Comparison of ENCODE assay signal across 13 cellular contexts in the genomic region with DNA sequence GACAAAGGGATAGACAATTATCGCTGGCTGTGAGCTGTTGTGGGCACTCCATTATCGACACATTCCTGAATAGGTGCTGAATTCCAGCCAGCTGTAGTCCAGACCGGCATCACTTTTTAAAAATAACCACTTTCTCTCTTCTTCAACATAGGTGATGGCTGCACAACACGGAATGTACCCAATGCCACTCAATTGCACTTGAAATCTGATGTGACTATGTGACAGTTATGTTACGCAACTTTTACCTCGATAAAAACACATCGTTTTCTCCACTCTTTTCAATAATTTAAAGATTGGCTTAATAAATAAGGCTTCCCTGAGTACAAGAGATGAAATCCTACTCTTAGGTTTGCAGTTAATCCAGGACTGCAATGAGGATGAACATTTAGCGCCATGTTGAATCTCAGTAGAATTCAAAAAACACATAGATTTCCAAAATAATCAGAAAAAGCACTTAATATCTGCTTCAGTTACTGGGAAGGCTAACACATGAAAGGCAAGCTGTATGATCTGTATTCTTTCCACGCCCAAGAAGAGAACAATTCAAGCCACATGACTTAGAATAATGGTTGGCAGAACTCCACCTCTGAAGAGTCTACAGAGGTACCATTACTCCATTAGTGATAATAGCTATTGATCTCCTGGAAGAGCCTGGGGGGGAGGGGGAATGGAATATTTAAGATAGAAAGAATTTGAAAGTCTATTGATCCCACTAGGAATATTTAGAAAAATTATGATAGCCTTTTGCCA. TPM values are rescaled to one million over a fixed set of nuclear protein-coding genes. Genes with fewer than 3 reads are reported as not detected.
DNase-seq lines count a peak whose midpoint lies in the region; ATAC-seq and TF ChIP-seq lines count a peak whose summit lies in the region.
"Had no signal": no experiment of that assay in that cellular context is flagged by ENCODE, and none has a peak within 500 bp of the region (broad histone marks: within the 10 kb centered on the region; RNA-seq: fewer than 3 reads in every experiment).

No MANE protein-coding gene starts in this region.

- H3K27me3 ChIP-seq in GM23338 (ENCODE audit: insufficient read depth) (no peaks in the 10 kb centered on the region), mesendoderm (ENCODE audit: insufficient read depth, low read length, poor library complexity) (no peaks in the 10 kb centered on the region)
- H3K27me3 ChIP-seq: vagina had no signal

- ATAC-seq in GM23338 (no peak), HG03378 (IDR thresholded peaks at IDR 0.05; ENCODE audit: unreplicated experiment) (no peak), GM18868 (IDR thresholded peaks at IDR 0.05; ENCODE audit: unreplicated experiment) (no peak)

- no peak overlapping the region for H2AK5ac ChIP-seq in mesendoderm (ENCODE audit: low read length)

- H4K5ac ChIP-seq in mesendoderm (ENCODE audit: low read length): no peak overlapping the region

- H3K27ac ChIP-seq in GM23338 (ENCODE audit: low read depth) (no peak overlapping the region), mesendoderm (ENCODE audit: low read depth, low read length) (no peak overlapping the region)

- H3K23ac ChIP-seq in mesendoderm (ENCODE audit: low read length): peak overlapping the region; percentile 30

- in situ Hi-C loops in G401 (cut with HindIII; ENCODE audit: low sequenced_read_pairs): no loop called here

- H3K27ac Mint-ChIP-seq in GM23338: no peak overlapping the region; the same call in 1 of the 2 replicates
- H3K27ac Mint-ChIP-seq: memory B cell had no signal

- no peak overlapping the region for H3K4ac ChIP-seq in mesendoderm (ENCODE audit: low read depth, low read length)

- WGBS in mesendoderm (ENCODE audit: extremely low coverage, insufficient coverage, low lambda C conversion rate): 100% methylated on average over 3 of the region's 9 CpGs

- H3K18ac ChIP-seq in mesendoderm (ENCODE audit: low read length): no peak overlapping the region

- no peak overlapping the region for H2BK5ac ChIP-seq in mesendoderm (ENCODE audit: low read length)

- H2BK120ac ChIP-seq in mesendoderm (ENCODE audit: low read depth, low read length): no peak overlapping the region

- H3F3A ChIP-seq in GM23338 (replicated peaks; ENCODE audit: low read depth): peaks cover 13% of the 10 kb centered on the region

- H3K9me2 ChIP-seq in GM23338 (ENCODE audit: insufficient read depth): no peaks in the 10 kb centered on the region

- H3K4me1 Mint-ChIP-seq in GM23338: peaks cover 47% of the 10 kb centered on the region

- H3K4me3 ChIP-seq in GM23338: peak overlapping the region; percentile 99
- H3K4me3 ChIP-seq in mesendoderm (ENCODE audit: low read length): no peak overlapping the region
- H3K4me3 ChIP-seq: vagina had no signal

- no peak overlapping the region for H2BK15ac ChIP-seq in mesendoderm (replicated peaks; ENCODE audit: low read depth)

- H3K79me2 ChIP-seq in GM23338 (replicated peaks; ENCODE audit: insufficient read depth) (peaks cover 86% of the 10 kb centered on the region), mesendoderm (ENCODE audit: control insufficient read depth, insufficient read depth, low read length) (peaks cover 83% of the 10 kb centered on the region)

- no peak for TF ChIP-seq CTCF in GM23338 (conservative IDR thresholded peaks at IDR 0.05; ENCODE audit: low read depth in 2 of 2)

- peaks cover 6% of the 10 kb centered on the region; the same call in 2 of the 3 replicates for H3K9me3 Mint-ChIP-seq in GM23338
- H3K9me3 Mint-ChIP-seq: memory B cell had no signal

- H3K36me3 ChIP-seq in GM23338 (ENCODE audit: insufficient read depth) (peaks cover 27% of the 10 kb centered on the region), mesendoderm (ENCODE audit: control insufficient read depth, insufficient read depth, low read length) (peaks cover 4% of the 10 kb centered on the region)

- DNase-seq in Ammon's horn (ENCODE audit: low spot score) (peak; percentile 64), GM23338 (ENCODE audit: low spot score) (no peak), astrocyte of the hippocampus (ENCODE audit: low read depth, low spot score) (peak; percentile 38), mesendoderm (peak; percentile 65), G401 (ENCODE audit: low spot score) (no peak), HuH-7 (ENCODE audit: low spot score) (no peak)
- DNase-seq: activated effector memory CD4-positive, alpha-beta T cell treated with Interleukin-2 at 50 U/mL for 16 hours; GOT3; NCI-H446 treated with DMSO at 0.1 percent for 48 hours had no signal

- peaks cover 4% of the 10 kb centered on the region for H3K79me1 ChIP-seq in mesendoderm (ENCODE audit: low read length)

- peaks cover 79% of the 10 kb centered on the region for H3K36me3 Mint-ChIP-seq in GM23338 (ENCODE audit: low read depth)

- peaks cover 16% of the 10 kb centered on the region for H3K27me3 Mint-ChIP-seq in GM23338 (ENCODE audit: insufficient read depth, low read depth, poor library complexity)
- H3K27me3 Mint-ChIP-seq: memory B cell had no signal

- peaks cover 43% of the 10 kb centered on the region for H3K4me1 ChIP-seq in GM23338 (ENCODE audit: insufficient read depth)
- peaks cover 7% of the 10 kb centered on the region for H3K4me1 ChIP-seq in mesendoderm (ENCODE audit: control insufficient read depth, low read depth, low read length)

- H3K9ac ChIP-seq in mesendoderm (ENCODE audit: low read length): no peak overlapping the region

- no peak overlapping the region for H3K56ac ChIP-seq in mesendoderm (ENCODE audit: low read length)

- no peak overlapping the region for H4K8ac ChIP-seq in mesendoderm (ENCODE audit: low read depth, low read length)

- H3K4me3 Mint-ChIP-seq in GM23338: peak overlapping the region; percentile 94
- H3K4me3 Mint-ChIP-seq: memory B cell had no signal

- peak overlapping the region; percentile 82 for H3K4me2 ChIP-seq in GM23338
- H3K4me2 ChIP-seq in mesendoderm (ENCODE audit: low read length): no peak overlapping the region

- H2AFZ ChIP-seq in GM23338: no peak overlapping the region

- H4K20me1 ChIP-seq in GM23338 (replicated peaks; ENCODE audit: insufficient read depth): peaks cover 76% of the 10 kb centered on the region

TF ChIP-seq in GM23338, 12 proteins besides CTCF, POLR2A, EP300 and RAD21 (continues in another document):
- no peak for TF ChIP-seq ZNF331 (CRISPR knock-in tag; IDR thresholded peaks at IDR 0.05; ENCODE audit: low read depth)
- TF ChIP-seq, protein P1, sequence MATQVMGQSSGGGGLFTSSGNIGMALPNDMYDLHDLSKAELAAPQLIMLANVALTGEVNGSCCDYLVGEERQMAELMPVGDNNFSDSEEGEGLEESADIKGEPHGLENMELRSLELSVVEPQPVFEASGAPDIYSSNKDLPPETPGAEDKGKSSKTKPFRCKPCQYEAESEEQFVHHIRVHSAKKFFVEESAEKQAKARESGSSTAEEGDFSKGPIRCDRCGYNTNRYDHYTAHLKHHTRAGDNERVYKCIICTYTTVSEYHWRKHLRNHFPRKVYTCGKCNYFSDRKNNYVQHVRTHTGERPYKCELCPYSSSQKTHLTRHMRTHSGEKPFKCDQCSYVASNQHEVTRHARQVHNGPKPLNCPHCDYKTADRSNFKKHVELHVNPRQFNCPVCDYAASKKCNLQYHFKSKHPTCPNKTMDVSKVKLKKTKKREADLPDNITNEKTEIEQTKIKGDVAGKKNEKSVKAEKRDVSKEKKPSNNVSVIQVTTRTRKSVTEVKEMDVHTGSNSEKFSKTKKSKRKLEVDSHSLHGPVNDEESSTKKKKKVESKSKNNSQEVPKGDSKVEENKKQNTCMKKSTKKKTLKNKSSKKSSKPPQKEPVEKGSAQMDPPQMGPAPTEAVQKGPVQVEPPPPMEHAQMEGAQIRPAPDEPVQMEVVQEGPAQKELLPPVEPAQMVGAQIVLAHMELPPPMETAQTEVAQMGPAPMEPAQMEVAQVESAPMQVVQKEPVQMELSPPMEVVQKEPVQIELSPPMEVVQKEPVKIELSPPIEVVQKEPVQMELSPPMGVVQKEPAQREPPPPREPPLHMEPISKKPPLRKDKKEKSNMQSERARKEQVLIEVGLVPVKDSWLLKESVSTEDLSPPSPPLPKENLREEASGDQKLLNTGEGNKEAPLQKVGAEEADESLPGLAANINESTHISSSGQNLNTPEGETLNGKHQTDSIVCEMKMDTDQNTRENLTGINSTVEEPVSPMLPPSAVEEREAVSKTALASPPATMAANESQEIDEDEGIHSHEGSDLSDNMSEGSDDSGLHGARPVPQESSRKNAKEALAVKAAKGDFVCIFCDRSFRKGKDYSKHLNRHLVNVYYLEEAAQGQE (IDR thresholded peaks at IDR 0.05; ENCODE audit: unreplicated experiment): no peak
- no peak for TF ChIP-seq STAT1 (IDR thresholded peaks at IDR 0.05; ENCODE audit: unreplicated experiment)
- TF ChIP-seq POLR2AphosphoS5 (IDR thresholded peaks at IDR 0.05; ENCODE audit: low read depth): no peak
- TF ChIP-seq ZNF114 (CRISPR knock-in tag; IDR thresholded peaks at IDR 0.05): no peak
- no peak for TF ChIP-seq JUNB (IDR thresholded peaks at IDR 0.05; ENCODE audit: unreplicated experiment)
- no peak for TF ChIP-seq NANOG (IDR thresholded peaks at IDR 0.05; ENCODE audit: borderline replicate concordance)

RNA-seq across cellular contexts. Expression of a gene that starts 3.6 kb away (rescaled TPM):
- total RNA-seq in GM23338 (2014; rRNA removed; shearing (Covaris generic)): 179 and 180 TPM in 2 replicates
- polyA plus RNA-seq in GM23338 (2016; fragmentation: Nextera tagmentation; extraction: Ambion mirVana): 82.2 and 97.0 TPM in 2 replicates
- 160 TPM for polyA plus RNA-seq in mesendoderm (2013, experiment 1 of 2)
- polyA plus RNA-seq in mesendoderm (2013, experiment 2 of 2): 158 TPM
- total RNA-seq in G401 (2014; rRNA removed; shearing (Covaris generic)): 88.9 and 113 TPM in 2 replicates

RNA-seq across cellular contexts. Expression of a gene that starts 52.7 kb away (rescaled TPM):
- 47.5 and 48.1 TPM in 2 replicates for total RNA-seq in GM23338 (2014; rRNA removed; shearing (Covaris generic))
- 437 and 458 TPM in 2 replicates for polyA plus RNA-seq in GM23338 (2016; fragmentation: Nextera tagmentation; extraction: Ambion mirVana)
- polyA plus RNA-seq in mesendoderm (2013, experiment 1 of 2): 197 TPM
- 201 TPM for polyA plus RNA-seq in mesendoderm (2013, experiment 2 of 2)
- total RNA-seq in G401 (2014; rRNA removed; shearing (Covaris generic)): 129 and 145 TPM in 2 replicates

RNA-seq across cellular contexts. Expression of a gene that starts 54.3 kb away (rescaled TPM):
- total RNA-seq in GM23338 (2014; rRNA removed; shearing (Covaris generic)): 11.4 and 12.7 TPM in 2 replicates
- 4.9 and 9.7 TPM in 2 replicates for polyA plus RNA-seq in GM23338 (2016; fragmentation: Nextera tagmentation; extraction: Ambion mirVana)
- 4.3 TPM for polyA plus RNA-seq in mesendoderm (2013, experiment 1 of 2)
- polyA plus RNA-seq in mesendoderm (2013, experiment 2 of 2): 4.4 TPM
- 8.1 and 8.5 TPM in 2 replicates for total RNA-seq in G401 (2014; rRNA removed; shearing (Covaris generic))
- total RNA-seq: vagina had no signal

Comparison
In these comparisons a context has a peak if more than half of its experiments do, and no peak if none do; other contexts are left out.
1. DNase-seq: peak in Ammon's horn (single experiment), astrocyte of the hippocampus (single experiment) and mesendoderm (single experiment); none in GM23338 (single experiment), G401 (single experiment) and HuH-7 (single experiment).